1 cellular context compared by ENCODE assay signal in genomic region chr17:61783120-61783519, GRCh38.
TF ChIP-seq lines count a peak whose summit lies in the region.

No MANE protein-coding gene starts in this region.

TF ChIP-seq in A549, 52 proteins besides CTCF, POLR2A, EP300 and RAD21:
- TF ChIP-seq ATOH8 (CRISPR knock-in tag; IDR thresholded peaks at IDR 0.05; ENCODE audit: low read depth): no peak
- TF ChIP-seq ZSCAN20 (CRISPR knock-in tag; IDR thresholded peaks at IDR 0.05): no peak
- no peak for TF ChIP-seq REST (IDR thresholded peaks at IDR 0.05)
- TF ChIP-seq, protein P1, sequence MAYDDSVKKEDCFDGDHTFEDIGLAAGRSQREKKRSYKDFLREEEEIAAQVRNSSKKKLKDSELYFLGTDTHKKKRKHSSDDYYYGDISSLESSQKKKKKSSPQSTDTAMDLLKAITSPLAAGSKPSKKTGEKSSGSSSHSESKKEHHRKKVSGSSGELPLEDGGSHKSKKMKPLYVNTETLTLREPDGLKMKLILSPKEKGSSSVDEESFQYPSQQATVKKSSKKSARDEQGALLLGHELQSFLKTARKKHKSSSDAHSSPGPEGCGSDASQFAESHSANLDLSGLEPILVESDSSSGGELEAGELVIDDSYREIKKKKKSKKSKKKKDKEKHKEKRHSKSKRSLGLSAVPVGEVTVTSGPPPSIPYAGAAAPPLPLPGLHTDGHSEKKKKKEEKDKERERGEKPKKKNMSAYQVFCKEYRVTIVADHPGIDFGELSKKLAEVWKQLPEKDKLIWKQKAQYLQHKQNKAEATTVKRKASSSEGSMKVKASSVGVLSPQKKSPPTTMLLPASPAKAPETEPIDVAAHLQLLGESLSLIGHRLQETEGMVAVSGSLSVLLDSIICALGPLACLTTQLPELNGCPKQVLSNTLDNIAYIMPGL (CRISPR knock-in tag; IDR thresholded peaks at IDR 0.05; ENCODE audit: borderline replicate concordance): no peak
- no peak for TF ChIP-seq NR3C1 (IDR thresholded peaks at IDR 0.05)
- no peak for TF ChIP-seq HEYL (CRISPR knock-in tag; IDR thresholded peaks at IDR 0.05)
- TF ChIP-seq CBX2 (IDR thresholded peaks at IDR 0.05; ENCODE audit: borderline replicate concordance, low read depth): no peak
- no peak for TF ChIP-seq PHF8 (IDR thresholded peaks at IDR 0.05; ENCODE audit: borderline replicate concordance, low read depth)
- TF ChIP-seq NPAS2 (CRISPR knock-in tag; IDR thresholded peaks at IDR 0.05; ENCODE audit: borderline replicate concordance): no peak
- TF ChIP-seq CBX8 (IDR thresholded peaks at IDR 0.05): no peak
